In the genomic region with DNA sequence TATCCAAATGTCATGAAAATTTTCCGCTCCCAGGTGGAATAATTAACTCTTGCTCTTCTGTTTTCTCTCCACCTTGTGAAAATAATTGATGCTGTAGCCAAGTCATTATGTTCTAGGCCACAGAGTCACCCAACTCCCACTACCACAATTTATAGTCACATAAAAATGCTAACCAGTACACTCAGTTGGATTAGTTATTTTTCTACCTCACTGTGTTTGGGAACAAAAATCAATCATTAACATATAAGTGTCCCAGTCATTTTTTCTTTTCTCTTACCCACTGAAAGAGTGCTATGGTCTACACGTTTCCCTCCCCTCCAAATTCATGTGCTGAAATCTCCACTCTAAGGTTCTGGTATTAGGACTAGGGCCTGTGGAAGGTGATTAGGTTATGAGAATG, we compare ENCODE assay signal across 26 cellular contexts.
"Had no signal": no experiment of that assay in that cellular context is flagged by ENCODE, and none has a peak within 500 bp of the region (broad histone marks: within the 10 kb centered on the region; RNA-seq: fewer than 3 reads in every experiment).

No MANE protein-coding gene starts in this region.

- H3K27me3 ChIP-seq: dorsolateral prefrontal cortex, foreskin keratinocyte, gastroesophageal sphincter, heart left ventricle, hepatocyte, neutrophil, right atrium auricular region, sigmoid colon, stomach, thyroid gland, vagina had no signal

- ATAC-seq: esophagus mucosa; foreskin keratinocyte; gastroesophageal sphincter; heart left ventricle; left cardiac atrium; left ventricle myocardium superior; lower lobe of right lung; natural killer cell; stimulated activated effector memory CD8-positive, alpha-beta T cell treated with anti-CD3 and anti-CD28 coated beads, Interleukin-12 subunit alpha, Interleukin-12 subunit beta, amount 100 ng/mL, for 72 hours had no signal

- H3K27ac Mint-ChIP-seq: natural killer cell; progenitor cell of endocrine pancreas; stimulated activated effector memory CD8-positive, alpha-beta T cell treated with anti-CD3 and anti-CD28 coated beads, Interleukin-12 subunit alpha, Interleukin-12 subunit beta, amount 100 ng/mL, for 72 hours had no signal

- H3K36me3 ChIP-seq: gastroesophageal sphincter, heart left ventricle, lower lobe of right lung, neutrophil, right atrium auricular region, sigmoid colon, stomach, thyroid gland, vagina had no signal

- H3K4me3 ChIP-seq: dorsolateral prefrontal cortex, gastroesophageal sphincter, heart left ventricle, hepatocyte, lower lobe of right lung, right atrium auricular region, sigmoid colon, stomach, thyroid gland, vagina had no signal

- H3K9me3 ChIP-seq: neutrophil, thyroid gland, vagina had no signal

- H3K4me3 Mint-ChIP-seq: natural killer cell; neural crest cell; stimulated activated effector memory CD8-positive, alpha-beta T cell treated with anti-CD3 and anti-CD28 coated beads, Interleukin-12 subunit alpha, Interleukin-12 subunit beta, amount 100 ng/mL, for 72 hours had no signal

- DNase-seq: cerebellar nuclear complex; dorsolateral prefrontal cortex; effector CD4-positive, alpha-beta T cell; foreskin keratinocyte; heart left ventricle; left cardiac atrium; left ventricle myocardium superior; lower lobe of right lung; natural killer cell; sigmoid colon; stimulated activated CD4-positive, alpha-beta T cell treated with anti-CD3 and anti-CD28 coated beads, Interleukin-2, amount 100 ng/mL, for 24 hours; stimulated activated CD4-positive, alpha-beta T cell treated with anti-CD3 and anti-CD28 coated beads, Interleukin-4, amount 100 ng/mL, for 24 hours; stimulated activated naive CD4-positive, alpha-beta T cell treated with Interleukin-2 at 50 U/mL for 16 hours; stomach; thyroid gland; trophoblast cell had no signal

- H3K4me1 ChIP-seq: foreskin keratinocyte, gastroesophageal sphincter, heart left ventricle, lower lobe of right lung, parathyroid adenoma, right atrium auricular region, sigmoid colon, stomach, thyroid gland, vagina had no signal

- H3K4me1 Mint-ChIP-seq: natural killer cell; neural crest cell; stimulated activated effector memory CD8-positive, alpha-beta T cell treated with anti-CD3 and anti-CD28 coated beads, Interleukin-12 subunit alpha, Interleukin-12 subunit beta, amount 100 ng/mL, for 72 hours had no signal

- H3K27ac ChIP-seq: dorsolateral prefrontal cortex, foreskin keratinocyte, gastroesophageal sphincter, heart left ventricle, hepatocyte, lower lobe of right lung, neutrophil, parathyroid adenoma, right atrium auricular region, sigmoid colon, stomach, thyroid gland, vagina had no signal

- H3K27me3 Mint-ChIP-seq: progenitor cell of endocrine pancreas had no signal

- H3K9me3 Mint-ChIP-seq: natural killer cell had no signal

- H3K36me3 Mint-ChIP-seq: natural killer cell; stimulated activated effector memory CD8-positive, alpha-beta T cell treated with anti-CD3 and anti-CD28 coated beads, Interleukin-12 subunit alpha, Interleukin-12 subunit beta, amount 100 ng/mL, for 72 hours had no signal
